In genomic region chr5:179421156-179421895, GRCh38 we compare ENCODE assay signal across 15 cellular contexts.
DNase-seq lines count a peak whose midpoint lies in the region; ATAC-seq and TF ChIP-seq lines count a peak whose summit lies in the region.
"Had no signal": no experiment of that assay in that cellular context is flagged by ENCODE, and none has a peak within 500 bp of the region (broad histone marks: within the 10 kb centered on the region; RNA-seq: fewer than 3 reads in every experiment).

No MANE protein-coding gene starts in this region.

- H3K79me1 ChIP-seq in trophoblast cell (ENCODE audit: low read length) = no peaks in the 10 kb centered on the region

- no peaks in the 10 kb centered on the region for H3K9me2 ChIP-seq in GM23338 (ENCODE audit: insufficient read depth)

- H3K9me3 ChIP-seq in trophoblast cell (ENCODE audit: insufficient read depth, low read depth, low read length) = peaks cover 2% of the 10 kb centered on the region

- H2AFZ ChIP-seq in GM23338 = no peak overlapping the region
- no peak overlapping the region for H2AFZ ChIP-seq in trophoblast cell (ENCODE audit: insufficient read depth, low read length, poor library complexity)

- H3K27ac ChIP-seq in GM23338 (ENCODE audit: low read depth) (no peak overlapping the region), trophoblast cell (ENCODE audit: low read depth, low read length) (no peak overlapping the region)

- no peak overlapping the region for H4K12ac ChIP-seq in trophoblast cell (ENCODE audit: low read depth, low read length)

- peaks cover 2% of the 10 kb centered on the region for H3K27me3 Mint-ChIP-seq in GM23338 (ENCODE audit: insufficient read depth, low read depth, poor library complexity)
- peaks cover 8% of the 10 kb centered on the region for H3K27me3 Mint-ChIP-seq in chondrocyte (ENCODE audit: low read depth)
- peaks cover 3% of the 10 kb centered on the region for H3K27me3 Mint-ChIP-seq in endothelial cell (ENCODE audit: unreplicated experiment)

- H3K36me3 ChIP-seq in GM23338 (ENCODE audit: insufficient read depth) = no peaks in the 10 kb centered on the region
- no peaks in the 10 kb centered on the region for H3K36me3 ChIP-seq in trophoblast cell (ENCODE audit: control insufficient read depth in 1 of 2, insufficient read depth in 2 of 2, low read length in 2 of 2)

- H3K4me1 ChIP-seq in GM23338 (ENCODE audit: insufficient read depth) (no peaks in the 10 kb centered on the region), trophoblast cell (ENCODE audit: control insufficient read depth in 1 of 2, insufficient read depth in 2 of 2, low read length in 2 of 2) (no peaks in the 10 kb centered on the region)

- TF ChIP-seq CTCF in GM23338 (conservative IDR thresholded peaks at IDR 0.05; ENCODE audit: low read depth in 2 of 2) (no peak), chondrocyte (IDR thresholded peaks at IDR 0.05) (no peak), endothelial cell (IDR thresholded peaks at IDR 0.05; ENCODE audit: unreplicated experiment) (no peak)

- no peaks in the 10 kb centered on the region; the same call in 2 of the 3 replicates for H3K9me3 Mint-ChIP-seq in GM23338
- peaks cover 8% of the 10 kb centered on the region for H3K9me3 Mint-ChIP-seq in chondrocyte (ENCODE audit: low read depth)
- no peaks in the 10 kb centered on the region for H3K9me3 Mint-ChIP-seq in endothelial cell (ENCODE audit: unreplicated experiment)

- no peak overlapping the region for H3K4me3 Mint-ChIP-seq in GM23338
- no peak overlapping the region for H3K4me3 Mint-ChIP-seq in chondrocyte (ENCODE audit: unreplicated experiment)
- H3K4me3 Mint-ChIP-seq in endothelial cell (ENCODE audit: unreplicated experiment) = no peak overlapping the region
- H3K4me3 Mint-ChIP-seq: H9 had no signal

- H2AK5ac ChIP-seq in trophoblast cell (ENCODE audit: low read length) = no peak overlapping the region

- H3K4me2 ChIP-seq in GM23338 = no peak overlapping the region
- H3K4me2 ChIP-seq in trophoblast cell (ENCODE audit: low read length) = no peak overlapping the region

- no peak overlapping the region for H4K91ac ChIP-seq in trophoblast cell (ENCODE audit: low read depth, low read length)

- H4K8ac ChIP-seq in trophoblast cell (ENCODE audit: low read depth, low read length) = no peak overlapping the region

- no peak overlapping the region for H3K4ac ChIP-seq in trophoblast cell (ENCODE audit: low read depth, low read length)

- no peak overlapping the region for H2BK120ac ChIP-seq in trophoblast cell (ENCODE audit: insufficient read depth, low read length, poor library complexity)

- H2BK12ac ChIP-seq in trophoblast cell (ENCODE audit: low read length) = no peak overlapping the region

- H3K27me3 ChIP-seq in GM23338 (ENCODE audit: insufficient read depth) (no peaks in the 10 kb centered on the region), trophoblast cell (ENCODE audit: insufficient read depth, low read length) (no peaks in the 10 kb centered on the region)

- no peaks in the 10 kb centered on the region for H3F3A ChIP-seq in GM23338 (replicated peaks; ENCODE audit: low read depth)

- peaks cover 4% of the 10 kb centered on the region for H3K4me1 Mint-ChIP-seq in GM23338
- H3K4me1 Mint-ChIP-seq in chondrocyte (ENCODE audit: low read depth) = no peaks in the 10 kb centered on the region
- H3K4me1 Mint-ChIP-seq in endothelial cell (ENCODE audit: unreplicated experiment) = no peaks in the 10 kb centered on the region

- ATAC-seq in GM23338 (peak; percentile 29; the same call in 1 of the 3 replicates), GM18873 (IDR thresholded peaks at IDR 0.05; ENCODE audit: low FRiP score, unreplicated experiment) (no peak), GM21526 (IDR thresholded peaks at IDR 0.05; ENCODE audit: low FRiP score, unreplicated experiment) (no peak)

- no peak overlapping the region for H3K14ac ChIP-seq in trophoblast cell (ENCODE audit: low read length)

- H4K20me1 ChIP-seq in GM23338 (replicated peaks; ENCODE audit: insufficient read depth) = no peaks in the 10 kb centered on the region

- no CpG with 5 or more reads among the region's 15 CpGs for WGBS in trophoblast cell (ENCODE audit: extremely low coverage, insufficient coverage, insufficient read length)

- H3K18ac ChIP-seq in trophoblast cell (ENCODE audit: low read length) = no peak overlapping the region

- H3K36me3 Mint-ChIP-seq in GM23338 (ENCODE audit: low read depth) (no peaks in the 10 kb centered on the region), chondrocyte (ENCODE audit: low read depth) (no peaks in the 10 kb centered on the region), endothelial cell (ENCODE audit: low read depth, unreplicated experiment) (peaks cover 4% of the 10 kb centered on the region)

- H3K9ac ChIP-seq in trophoblast cell (ENCODE audit: low read length) = no peak overlapping the region

- no peak overlapping the region for H3K23ac ChIP-seq in trophoblast cell (ENCODE audit: low read length)

- no peak for DNase-seq in GM23338 (ENCODE audit: low spot score)
- peak; percentile 8 for DNase-seq in HT1080 (ENCODE audit: low read depth)
- DNase-seq in chondrocyte (ENCODE audit: low spot score) = peak; percentile 59
- DNase-seq in trophoblast cell = no peak
- no peak for DNase-seq in endothelial cell (ENCODE audit: low spot score)
- DNase-seq: COR-L47, H9, KBM-7, NCI-H1092 treated with DMSO at 0.1 percent for 48 hours, NCI-H2081 treated with DMSO at 0.1 percent for 48 hours, NCI-H510A, NCI-H82, Right ventricle myocardium superior had no signal

- no peak overlapping the region for H3K27ac Mint-ChIP-seq in GM23338
- no peak overlapping the region for H3K27ac Mint-ChIP-seq in chondrocyte (ENCODE audit: unreplicated experiment)
- H3K27ac Mint-ChIP-seq in endothelial cell (ENCODE audit: unreplicated experiment) = no peak overlapping the region
- H3K27ac Mint-ChIP-seq: H9 had no signal

- no peak overlapping the region for H2BK5ac ChIP-seq in trophoblast cell (ENCODE audit: low read depth, low read length, poor library complexity)

- H3K4me3 ChIP-seq in GM23338 (no peak overlapping the region), trophoblast cell (ENCODE audit: low read depth, low read length) (peak overlapping the region; percentile 50)

- H3K79me2 ChIP-seq in GM23338 (replicated peaks; ENCODE audit: insufficient read depth) = no peaks in the 10 kb centered on the region
- no peaks in the 10 kb centered on the region for H3K79me2 ChIP-seq in trophoblast cell (ENCODE audit: control insufficient read depth, insufficient read depth, low read length, poor library complexity)

TF ChIP-seq in GM23338, 12 proteins besides CTCF, POLR2A, EP300 and RAD21:
- TF ChIP-seq STAT1 (IDR thresholded peaks at IDR 0.05; ENCODE audit: unreplicated experiment) (no peak), ZNF331 (CRISPR knock-in tag; IDR thresholded peaks at IDR 0.05; ENCODE audit: low read depth) (no peak), REST (IDR thresholded peaks at IDR 0.05; ENCODE audit: unreplicated experiment) (peak; percentile 44), POLR2AphosphoS5 (IDR thresholded peaks at IDR 0.05; ENCODE audit: low read depth) (no peak), JUNB (IDR thresholded peaks at IDR 0.05; ENCODE audit: unreplicated experiment) (no peak), ETS1 (IDR thresholded peaks at IDR 0.05) (no peak)

Comparison
In these comparisons a context has a peak if more than half of its experiments do, and no peak if none do; other contexts are left out.
1. DNase-seq: peak in HT1080 (single experiment) and chondrocyte (single experiment); none in GM23338 (single experiment), trophoblast cell (0 of 2) and endothelial cell (single experiment).